ENCODE assay signal across 11 cellular contexts in the genomic region with DNA sequence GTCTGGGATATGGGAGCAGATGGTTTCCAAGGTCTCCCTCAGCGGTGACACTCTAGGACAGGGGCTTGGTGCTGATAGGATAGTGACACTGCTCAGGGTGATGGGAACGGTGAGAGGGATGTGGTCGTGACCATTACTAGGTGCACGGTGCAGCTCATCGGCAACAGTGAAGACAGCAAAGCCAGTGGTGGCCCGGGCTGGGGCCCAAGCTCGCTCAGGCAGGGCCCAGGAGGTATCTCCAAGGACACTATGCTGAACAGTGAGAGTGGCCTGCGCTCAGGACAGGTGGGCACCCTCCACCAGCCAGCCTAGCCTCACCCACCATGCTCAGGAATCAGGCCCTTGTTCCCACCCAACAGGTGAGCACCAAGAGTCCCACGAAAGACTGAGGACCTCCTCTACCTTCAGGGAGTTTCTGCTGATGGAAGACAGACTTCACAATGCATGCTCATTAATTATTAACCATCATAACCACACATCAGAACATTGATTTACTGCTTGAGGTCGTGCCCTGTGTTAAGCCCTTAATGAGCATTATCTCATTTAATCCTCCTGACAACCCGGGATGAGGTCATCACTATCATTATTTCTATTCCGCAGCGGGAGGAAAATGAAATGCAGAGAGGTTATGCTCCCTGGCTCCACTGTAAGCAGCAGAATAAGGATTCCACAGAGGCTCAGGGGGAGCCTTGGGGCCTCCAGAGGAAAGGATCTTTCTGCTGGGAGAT.
DNase-seq lines count a peak whose midpoint lies in the region; ATAC-seq and TF ChIP-seq lines count a peak whose summit lies in the region.
"Had no signal": no experiment of that assay in that cellular context is flagged by ENCODE, and none has a peak within 500 bp of the region (broad histone marks: within the 10 kb centered on the region; RNA-seq: fewer than 3 reads in every experiment).

No MANE protein-coding gene starts in this region.

- intact Hi-C loops in activated CD4-positive, alpha-beta T cell treated with anti-CD3 and anti-CD28 coated beads for 36 hours (cut with DNase I, micrococcal nuclease), result loop anchor here (1.0 to 5.0 kb wide), 8 partner anchors 10 to 1025 kb away; no protein-coding TSS in a partner anchor
- intact Hi-C loops in dendritic cell treated with granulocyte-macrophage colony-stimulating factor and Interleukin-4, amounts not matched to agents 40 ng/mL and 50 ng/mL, for 4 days (cut with micrococcal nuclease), result no loop called here

- H3K4me1 Mint-ChIP-seq in activated CD4-positive, alpha-beta T cell treated with anti-CD3 and anti-CD28 coated beads for 36 hours, result peaks cover 63% of the 10 kb centered on the region
- H3K4me1 Mint-ChIP-seq in dendritic cell treated with granulocyte-macrophage colony-stimulating factor and Interleukin-4, amounts not matched to agents 40 ng/mL and 50 ng/mL, for 4 days (ENCODE audit: low read depth), result peaks cover 80% of the 10 kb centered on the region
- H3K4me1 Mint-ChIP-seq in progenitor cell of endocrine pancreas (ENCODE audit: low read depth), result peaks cover 30% of the 10 kb centered on the region

- CTCF ChIA-PET in activated CD4-positive, alpha-beta T cell treated with anti-CD3 and anti-CD28 coated beads for 36 hours (lab: Charles Lee), result no interaction called here

- no peak overlapping the region for H3K4me3 Mint-ChIP-seq in activated CD4-positive, alpha-beta T cell treated with anti-CD3 and anti-CD28 coated beads for 36 hours
- H3K4me3 Mint-ChIP-seq in dendritic cell treated with granulocyte-macrophage colony-stimulating factor and Interleukin-4, amounts not matched to agents 40 ng/mL and 50 ng/mL, for 4 days, result no peak overlapping the region
- no peak overlapping the region for H3K4me3 Mint-ChIP-seq in progenitor cell of endocrine pancreas (ENCODE audit: low read depth)

- H3K27me3 Mint-ChIP-seq in activated CD4-positive, alpha-beta T cell treated with anti-CD3 and anti-CD28 coated beads for 36 hours, result peaks cover 14% of the 10 kb centered on the region
- peaks cover 65% of the 10 kb centered on the region for H3K27me3 Mint-ChIP-seq in dendritic cell treated with granulocyte-macrophage colony-stimulating factor and Interleukin-4, amounts not matched to agents 40 ng/mL and 50 ng/mL, for 4 days
- peaks cover 38% of the 10 kb centered on the region for H3K27me3 Mint-ChIP-seq in progenitor cell of endocrine pancreas
- H3K27me3 Mint-ChIP-seq: activated naive CD4-positive, alpha-beta T cell treated with anti-CD3 and anti-CD28 coated beads, Interleukin-2, amount 50 U/mL, for 24 hours had no signal

- H3K9me3 Mint-ChIP-seq in activated CD4-positive, alpha-beta T cell treated with anti-CD3 and anti-CD28 coated beads for 36 hours (ENCODE audit: low read depth), result no peaks in the 10 kb centered on the region
- H3K9me3 Mint-ChIP-seq in dendritic cell treated with granulocyte-macrophage colony-stimulating factor and Interleukin-4, amounts not matched to agents 40 ng/mL and 50 ng/mL, for 4 days, result no peaks in the 10 kb centered on the region
- H3K9me3 Mint-ChIP-seq in progenitor cell of endocrine pancreas (ENCODE audit: low read depth), result no peaks in the 10 kb centered on the region
- H3K9me3 Mint-ChIP-seq: activated naive CD4-positive, alpha-beta T cell treated with anti-CD3 and anti-CD28 coated beads, Interleukin-2, amount 50 U/mL, for 24 hours; nephron progenitor cell had no signal

- peak; percentile 39 for DNase-seq in activated CD4-positive, alpha-beta T cell treated with anti-CD3 and anti-CD28 coated beads for 36 hours
- no peak for DNase-seq in activated CD4-positive, alpha-beta T cell treated with anti-CD3 and anti-CD28 coated beads for 4 hours
- DNase-seq in NCI-H82 treated with DMSO at 0.1 percent for 48 hours (lab: John Stamatoyannopoulos, UW; ENCODE audit: unreplicated experiment) (peak; percentile 41), progenitor cell of endocrine pancreas (ENCODE audit: low spot score, unreplicated experiment) (no peak), NCI-H446 treated with DMSO at 0.1 percent for 48 hours (lab: John Stamatoyannopoulos, UW) (no peak), NCI-H2081 treated with DMSO at 0.1 percent for 48 hours (lab: John Stamatoyannopoulos, UW) (no peak), NK-92 (lab: John Stamatoyannopoulos, UW; ENCODE audit: unreplicated experiment) (no peak)
- DNase-seq: NCI-H1092, nephron progenitor cell had no signal

- ATAC-seq in activated CD4-positive, alpha-beta T cell treated with anti-CD3 and anti-CD28 coated beads for 36 hours, result no peak

- no peaks in the 10 kb centered on the region for H3K36me3 Mint-ChIP-seq in activated CD4-positive, alpha-beta T cell treated with anti-CD3 and anti-CD28 coated beads for 36 hours (ENCODE audit: low read depth)
- no peaks in the 10 kb centered on the region for H3K36me3 Mint-ChIP-seq in dendritic cell treated with granulocyte-macrophage colony-stimulating factor and Interleukin-4, amounts not matched to agents 40 ng/mL and 50 ng/mL, for 4 days (ENCODE audit: low read depth)
- H3K36me3 Mint-ChIP-seq in progenitor cell of endocrine pancreas (ENCODE audit: insufficient read depth), result no peaks in the 10 kb centered on the region
- H3K36me3 Mint-ChIP-seq: activated naive CD4-positive, alpha-beta T cell treated with anti-CD3 and anti-CD28 coated beads, Interleukin-2, amount 50 U/mL, for 24 hours had no signal

- POLR2A ChIA-PET in activated CD4-positive, alpha-beta T cell treated with anti-CD3 and anti-CD28 coated beads for 36 hours (lab: Charles Lee), result no interaction called here

- no peak for TF ChIP-seq CTCF in progenitor cell of endocrine pancreas (IDR thresholded peaks at IDR 0.05; ENCODE audit: unreplicated experiment)

- H3K27ac Mint-ChIP-seq in activated CD4-positive, alpha-beta T cell treated with anti-CD3 and anti-CD28 coated beads for 36 hours, result peak overlapping the region; percentile 88
- H3K27ac Mint-ChIP-seq in dendritic cell treated with granulocyte-macrophage colony-stimulating factor and Interleukin-4, amounts not matched to agents 40 ng/mL and 50 ng/mL, for 4 days, result peak overlapping the region; percentile 99
- H3K27ac Mint-ChIP-seq in progenitor cell of endocrine pancreas, result peak overlapping the region; percentile 87

Comparison
In these comparisons a context has a peak if more than half of its experiments do, and no peak if none do; other contexts are left out.
1. DNase-seq: peak in activated CD4-positive, alpha-beta T cell treated with anti-CD3 and anti-CD28 coated beads for 36 hours (single experiment) and NCI-H82 treated with DMSO at 0.1 percent for 48 hours (single experiment); none in activated CD4-positive, alpha-beta T cell treated with anti-CD3 and anti-CD28 coated beads for 4 hours (0 of 2), progenitor cell of endocrine pancreas (single experiment), NCI-H446 treated with DMSO at 0.1 percent for 48 hours (single experiment), NCI-H2081 treated with DMSO at 0.1 percent for 48 hours (single experiment) and NK-92 (single experiment).
2. Peak in every context shown above with its lines, with median percentiles within 50 percentile points of each other: H3K27ac Mint-ChIP-seq.